Comparison of ENCODE assay signal across 8 cellular contexts in genomic region chr2:19900536-19901200, GRCh38. TPM values are rescaled to one million over a fixed set of nuclear protein-coding genes. Genes with fewer than 3 reads are reported as not detected.
DNase-seq lines count a peak whose midpoint lies in the region; ATAC-seq, FAIRE-seq and TF ChIP-seq lines count a peak whose summit lies in the region.

No MANE protein-coding gene starts in this region.

- H3K4me3 Mint-ChIP-seq in activated CD4-positive, alpha-beta T cell treated with anti-CD3 and anti-CD28 coated beads, Interleukin-2, amount 10 ng/mL, durations not matched to agents 24 days and 14 days: peak overlapping the region; percentile 94
- peak overlapping the region; percentile 99 for H3K4me3 Mint-ChIP-seq in neural progenitor cell

- peaks cover 7% of the 10 kb centered on the region for H3K27me3 Mint-ChIP-seq in activated CD4-positive, alpha-beta T cell treated with anti-CD3 and anti-CD28 coated beads, Interleukin-2, amount 10 ng/mL, durations not matched to agents 24 days and 14 days
- H3K27me3 Mint-ChIP-seq in neural progenitor cell (ENCODE audit: insufficient read depth, low read depth): peaks cover 2% of the 10 kb centered on the region

- H2AFZ ChIP-seq in neural progenitor cell (replicated peaks): peak overlapping the region; percentile 93

- H3K36me3 Mint-ChIP-seq in activated CD4-positive, alpha-beta T cell treated with anti-CD3 and anti-CD28 coated beads, Interleukin-2, amount 10 ng/mL, durations not matched to agents 24 days and 14 days (ENCODE audit: low read depth): peaks cover 16% of the 10 kb centered on the region
- H3K36me3 Mint-ChIP-seq in neural progenitor cell: peaks cover 3% of the 10 kb centered on the region

- ATAC-seq in HG03342 (IDR thresholded peaks at IDR 0.05; ENCODE audit: unreplicated experiment): peak; percentile 17
- ATAC-seq in HG03045 (IDR thresholded peaks at IDR 0.05; ENCODE audit: unreplicated experiment): no peak

- H3K79me2 ChIP-seq in neural progenitor cell (ENCODE audit: low read depth): peaks cover 61% of the 10 kb centered on the region

- H3K9me3 ChIP-seq in esophagus squamous epithelium (no peaks in the 10 kb centered on the region), neural progenitor cell (ENCODE audit: low read depth) (no peaks in the 10 kb centered on the region)

- no peak for TF ChIP-seq POLR2A in esophagus squamous epithelium (IDR thresholded peaks at IDR 0.05)

- intact Hi-C loops in activated CD4-positive, alpha-beta T cell treated with anti-CD3 and anti-CD28 coated beads, Interleukin-2, amount 10 ng/mL, durations not matched to agents 24 days and 14 days (cut with micrococcal nuclease): loop anchor here (1.0 to 10.0 kb wide), 7 partner anchors 7 to 1340 kb away; partner anchors contain the start of genes LAPTM4A, PUM2, RDH14 and RHOB
- intact Hi-C loops in esophagus squamous epithelium (cut with DNase I): no loop called here

- H4K20me1 ChIP-seq in neural progenitor cell (ENCODE audit: low read depth): peaks cover 39% of the 10 kb centered on the region

- H3K36me3 ChIP-seq in GM06990 (ENCODE audit: control insufficient read depth, insufficient read depth, low read length) (no peaks in the 10 kb centered on the region), esophagus squamous epithelium (no peaks in the 10 kb centered on the region), neural progenitor cell (no peaks in the 10 kb centered on the region)

- H3K9ac ChIP-seq in neural progenitor cell: peak overlapping the region; percentile 96

- peak overlapping the region; percentile 91 for H3K27ac Mint-ChIP-seq in activated CD4-positive, alpha-beta T cell treated with anti-CD3 and anti-CD28 coated beads, Interleukin-2, amount 10 ng/mL, durations not matched to agents 24 days and 14 days
- H3K27ac Mint-ChIP-seq in neural progenitor cell: peak overlapping the region; percentile 100

- H3K4me2 ChIP-seq in neural progenitor cell: peak overlapping the region; percentile 99

- H3F3A ChIP-seq in neural progenitor cell (ENCODE audit: low read depth): peaks cover 13% of the 10 kb centered on the region

- WGBS in esophagus squamous epithelium, 2 donors: 5 to 7% methylated on average over 13 of the region's 13 CpGs

- H3K4me1 ChIP-seq in esophagus squamous epithelium: peaks cover 4 to 60% (median 27%) of the 10 kb centered on the region in 3 donors
- peaks cover 28% of the 10 kb centered on the region for H3K4me1 ChIP-seq in neural progenitor cell

- H3K4me1 Mint-ChIP-seq in activated CD4-positive, alpha-beta T cell treated with anti-CD3 and anti-CD28 coated beads, Interleukin-2, amount 10 ng/mL, durations not matched to agents 24 days and 14 days: peaks cover 40% of the 10 kb centered on the region
- peaks cover 28% of the 10 kb centered on the region for H3K4me1 Mint-ChIP-seq in neural progenitor cell

- H3K9me3 Mint-ChIP-seq in activated CD4-positive, alpha-beta T cell treated with anti-CD3 and anti-CD28 coated beads, Interleukin-2, amount 10 ng/mL, durations not matched to agents 24 days and 14 days: peaks cover 8% of the 10 kb centered on the region
- H3K9me3 Mint-ChIP-seq in neural progenitor cell: no peaks in the 10 kb centered on the region

- peak overlapping the region; percentile 82 for H3K4me3 ChIP-seq in GM06990 (replicated peaks; ENCODE audit: low read depth, low read length)
- H3K4me3 ChIP-seq in esophagus squamous epithelium: peak overlapping the region; percentile 73 to 98 (median 90)
- peak overlapping the region; percentile 89 for H3K4me3 ChIP-seq in neural progenitor cell

- H3K27me3 ChIP-seq in GM06990 (replicated peaks; ENCODE audit: control insufficient read depth, insufficient read depth, low read length) (no peaks in the 10 kb centered on the region), esophagus squamous epithelium (no peaks in the 10 kb centered on the region), neural progenitor cell (no peaks in the 10 kb centered on the region)

- FAIRE-seq in frontal cortex (lab: Jason Lieb, UNC): no peak

- H3K27ac ChIP-seq in esophagus squamous epithelium (peak overlapping the region; percentile 94 to 99 (median 97)), neural progenitor cell (no peak overlapping the region)

- TF ChIP-seq CTCF in GM06990 (IDR thresholded peaks at IDR 0.05; ENCODE audit: insufficient read depth, low read length, poor library complexity, severe bottlenecking): no peak
- no peak for TF ChIP-seq CTCF in esophagus squamous epithelium (IDR thresholded peaks at IDR 0.05)
- TF ChIP-seq CTCF in neural progenitor cell (IDR thresholded peaks at IDR 0.05): no peak

- DNase-seq in GM06990 (ENCODE audit: extremely low read depth, insufficient read length) (no peak), esophagus squamous epithelium (lab: John Stamatoyannopoulos, UW) (no peak), neural progenitor cell (ENCODE audit: low spot score) (peak; percentile 13), anterior cingulate cortex (lab: John Stamatoyannopoulos, UW) (no peak), frontal cortex (ENCODE audit: low spot score in 2 of 2) (no peak)
- peak; percentile 80 for DNase-seq in activated CD4-positive, alpha-beta T cell treated with anti-CD3 and anti-CD28 coated beads, Interleukin-2, amount 10 ng/mL, durations not matched to agents 24 days and 14 days

RNA-seq across cellular contexts. Expression of gene TTC32, which starts 1.1 kb away (rescaled TPM):
- 10.5 and 11.0 TPM in 2 replicates for total RNA-seq in activated CD4-positive, alpha-beta T cell treated with anti-CD3 and anti-CD28 coated beads, Interleukin-2, amount 10 ng/mL, durations not matched to agents 24 days and 14 days
- total RNA-seq in esophagus squamous epithelium (10 to 100 TPM in 1 of 4 donors, 1 to 10 TPM in 3; 5.2 to 15.8 (median 7.2) TPM), neural progenitor cell (ENCODE audit: low replicate concordance) (21.3 and 27.9 TPM in 2 replicates), frontal cortex (10.6 TPM)

Comparison
In these comparisons a context has a peak if more than half of its experiments do, and no peak if none do; other contexts are left out.
1. DNase-seq: peak in activated CD4-positive, alpha-beta T cell treated with anti-CD3 and anti-CD28 coated beads, Interleukin-2, amount 10 ng/mL, durations not matched to agents 24 days and 14 days (single experiment) and neural progenitor cell (single experiment); none in GM06990 (single experiment), esophagus squamous epithelium (single experiment), anterior cingulate cortex (0 of 58) and frontal cortex (0 of 2).
2. Peak in every context shown above with its lines, with median percentiles within 50 percentile points of each other: H3K4me3 ChIP-seq.